ENCODE assay signal across 8 cellular contexts in genomic region chr9:31542384-31543055, GRCh38.
DNase-seq lines count a peak whose midpoint lies in the region; ATAC-seq and TF ChIP-seq lines count a peak whose summit lies in the region.

No MANE protein-coding gene starts in this region.

- peaks cover 0 to 4% (median 1%) of the 10 kb centered on the region in 3 donors for H3K36me3 Mint-ChIP-seq in CD8-positive, alpha-beta memory T cell
- H3K36me3 Mint-ChIP-seq in type B pancreatic cell: no peaks in the 10 kb centered on the region

- no peaks in the 10 kb centered on the region for H3K27me3 ChIP-seq in CD8-positive, alpha-beta memory T cell (ENCODE audit: insufficient read depth, low read length, poor library complexity, severe bottlenecking)
- H3K27me3 ChIP-seq in adrenal gland: no peaks in the 10 kb centered on the region

- peak; percentile 99 for ATAC-seq in GM18858 (IDR thresholded peaks at IDR 0.05; ENCODE audit: unreplicated experiment)
- ATAC-seq in HG02938 (IDR thresholded peaks at IDR 0.05; ENCODE audit: unreplicated experiment): peak; percentile 99

- no peak overlapping the region for H3K27ac ChIP-seq in CD8-positive, alpha-beta memory T cell (ENCODE audit: low read depth, low read length)
- H3K27ac ChIP-seq in adrenal gland: peak overlapping the region in 3 of 5 donors; percentile 28 to 44 (median 40)

- CTCF ChIA-PET in CD8-positive, alpha-beta memory T cell (lab: Charles Lee): interaction anchor here (0.8 to 1.8 kb wide), 13 partner anchors 9 to 423 kb away, joined by 3 to 12 read pairs (median 3); no protein-coding TSS in a partner anchor

- no peak overlapping the region for H3K4me3 ChIP-seq in CD8-positive, alpha-beta memory T cell (ENCODE audit: low read length)
- peak overlapping the region in 1 of 4 donors; percentile 12 for H3K4me3 ChIP-seq in adrenal gland

- H3K4me3 Mint-ChIP-seq in CD8-positive, alpha-beta memory T cell: peak overlapping the region in 4 of 7 donors; percentile 40 to 67 (median 50)
- no peak overlapping the region for H3K4me3 Mint-ChIP-seq in type B pancreatic cell

- no peaks in the 10 kb centered on the region for H3K9me3 ChIP-seq in CD8-positive, alpha-beta memory T cell (ENCODE audit: low read length)
- no peaks in the 10 kb centered on the region for H3K9me3 ChIP-seq in adrenal gland (replicated peaks in 1 of 3)

- peak overlapping the region in 6 of 8 donors; percentile 2 to 84 (median 57) for H3K27ac Mint-ChIP-seq in CD8-positive, alpha-beta memory T cell
- no peak overlapping the region for H3K27ac Mint-ChIP-seq in type B pancreatic cell

- TF ChIP-seq CTCF in adrenal gland (IDR thresholded peaks at IDR 0.05): peak; percentile 37 to 57 (median 54)
- TF ChIP-seq CTCF in type B pancreatic cell (conservative IDR thresholded peaks at IDR 0.05): peak; percentile 70

- intact Hi-C loops in adrenal gland (cut with DNase I): no loop called here

- peak in 3 of 5 donors; percentile 6 to 51 (median 29) for DNase-seq in CD8-positive, alpha-beta memory T cell
- DNase-seq in NCI-H2107 treated with DMSO at 0.1 percent for 48 hours (lab: John Stamatoyannopoulos, UW; ENCODE audit: unreplicated experiment) (peak; percentile 21), adrenal gland (peak; percentile 20 to 72 (median 52)), kidney glomerular epithelial cell (lab: John Stamatoyannopoulos, UW) (peak; percentile 64), type B pancreatic cell (ENCODE audit: extremely low spot score, unreplicated experiment) (no peak), cerebellar cortex (ENCODE audit: low spot score) (no peak)

- 19 to 26% (median 19%) methylated on average over 5 of the region's 5 CpGs for WGBS in adrenal gland, 4 donors

- POLR2A ChIA-PET in CD8-positive, alpha-beta memory T cell (lab: Charles Lee): no interaction called here

- H3K4me1 Mint-ChIP-seq in CD8-positive, alpha-beta memory T cell: peaks cover 18 to 27% (median 25%) of the 10 kb centered on the region in 3 donors
- peaks cover 10% of the 10 kb centered on the region for H3K4me1 Mint-ChIP-seq in type B pancreatic cell (ENCODE audit: unreplicated experiment)

- TF ChIP-seq POLR2A in adrenal gland (IDR thresholded peaks at IDR 0.05): no peak

- no peaks in the 10 kb centered on the region for H3K9me3 Mint-ChIP-seq in CD8-positive, alpha-beta memory T cell
- no peaks in the 10 kb centered on the region for H3K9me3 Mint-ChIP-seq in type B pancreatic cell

- H3K36me3 ChIP-seq in CD8-positive, alpha-beta memory T cell (ENCODE audit: insufficient read depth, low read length): no peaks in the 10 kb centered on the region
- no peaks in the 10 kb centered on the region for H3K36me3 ChIP-seq in adrenal gland (replicated peaks in 1 of 2)

- H3K4me1 ChIP-seq in CD8-positive, alpha-beta memory T cell (ENCODE audit: insufficient read depth, low read length): no peaks in the 10 kb centered on the region
- peaks cover 3 to 10% of the 10 kb centered on the region in 2 donors for H3K4me1 ChIP-seq in adrenal gland (replicated peaks in 1 of 2)

- H3K27me3 Mint-ChIP-seq in CD8-positive, alpha-beta memory T cell: no peaks in the 10 kb centered on the region
- no peaks in the 10 kb centered on the region for H3K27me3 Mint-ChIP-seq in type B pancreatic cell

Comparison
In these comparisons a context has a peak if more than half of its experiments do, and no peak if none do; other contexts are left out.
1. DNase-seq: peak in CD8-positive, alpha-beta memory T cell (3 of 5), NCI-H2107 treated with DMSO at 0.1 percent for 48 hours (single experiment), adrenal gland (7 of 7) and kidney glomerular epithelial cell (single experiment); none in type B pancreatic cell (single experiment) and cerebellar cortex (single experiment).